Comparison of ENCODE assay signal across 25 cellular contexts in the genomic region with DNA sequence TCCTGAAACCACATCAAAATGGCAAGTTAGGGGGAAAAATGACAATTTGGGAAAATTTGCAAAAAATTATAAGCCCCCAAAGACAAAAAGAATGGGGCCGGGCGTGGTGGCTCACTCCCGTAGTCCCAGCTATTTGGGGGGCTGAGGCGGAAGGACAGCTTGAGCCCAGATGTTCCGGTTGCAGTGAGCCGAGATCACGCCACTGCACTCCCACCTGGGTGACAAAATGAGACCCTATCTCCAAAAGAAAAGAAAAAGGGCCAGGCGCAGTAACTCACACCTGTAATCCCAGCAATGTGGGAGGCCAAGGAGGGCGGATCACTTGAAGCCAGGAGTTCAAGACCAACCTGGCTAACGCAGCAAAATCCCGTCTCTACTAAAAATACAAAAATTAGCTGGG. TPM values are rescaled to one million over a fixed set of nuclear protein-coding genes. Genes with fewer than 3 reads are reported as not detected.
"Had no signal": no experiment of that assay in that cellular context is flagged by ENCODE, and none has a peak within 500 bp of the region (broad histone marks: within the 10 kb centered on the region; RNA-seq: fewer than 3 reads in every experiment).

No MANE protein-coding gene starts in this region.

- H3K9me3 ChIP-seq: ascending aorta, body of pancreas, MG63 had no signal

- H3K27me3 ChIP-seq: ascending aorta, body of pancreas, MG63 had no signal

- H3K9me3 Mint-ChIP-seq: activated naive CD4-positive, alpha-beta T cell treated with anti-CD3 and anti-CD28 coated beads, Interleukin-2, amount 10 ng/mL, durations not matched to agents 7 days and 5 days; activated T-cell treated with anti-CD3 and anti-CD28 coated beads, Interleukin-2, amount 50 U/mL, for 4 hours; activated T-helper 2 cell treated with anti-CD3 and anti-CD28 coated beads, Interferon-gamma antibody, Interleukin-2, Interleukin-4, amounts not matched to agents 10 μg/mL and 5 μg/mL and 100 μg/mL, durations not matched to agents 14 hours and 24 hours and 36 hours; central memory CD8-positive, alpha-beta T cell; T-cell had no signal

- H3K27ac Mint-ChIP-seq: activated CD4-positive, alpha-beta T cell treated with anti-CD3 and anti-CD28 coated beads for 36 hours; activated CD8-positive, alpha-beta T cell treated with anti-CD3 and anti-CD28 coated beads, Interleukin-2, amount 10 ng/mL, durations not matched to agents 7 days and 5 days had no signal

- H3K36me3 ChIP-seq: ascending aorta had no signal

- ATAC-seq: activated CD4-positive, alpha-beta T cell treated with anti-CD3 and anti-CD28 coated beads for 36 hours; activated CD8-positive, alpha-beta T cell treated with anti-CD3 and anti-CD28 coated beads, Interleukin-2, amount 10 ng/mL, durations not matched to agents 7 days and 5 days; activated T-cell treated with anti-CD3 and anti-CD28 coated beads, Interleukin-2, amount 50 U/mL, for 4 hours; body of pancreas; Panc1; Right ventricle myocardium inferior; T-cell had no signal

- DNase-seq: activated CD4-positive, alpha-beta T cell treated with anti-CD3 and anti-CD28 coated beads for 36 hours; activated CD8-positive, alpha-beta T cell treated with anti-CD3 and anti-CD28 coated beads, Interleukin-2, amount 10 ng/mL, durations not matched to agents 7 days and 5 days; activated gamma-delta T cell treated with Interleukin-2 at 50 U/mL for 16 hours; activated naive CD4-positive, alpha-beta T cell treated with anti-CD3 and anti-CD28 coated beads, Interleukin-2, amount 10 ng/mL, durations not matched to agents 7 days and 5 days; activated T-cell treated with anti-CD3 and anti-CD28 coated beads, Interleukin-2, amount 50 U/mL, for 4 hours; amniotic stem cell; body of pancreas; MV-4-11; NCI-H1092 treated with DMSO at 0.1 percent for 48 hours; NCI-H1436; NCI-H1694 treated with DMSO at 0.1 percent for 48 hours; NCI-H2081; NCI-H510A treated with DMSO at 0.1 percent for 48 hours; NCI-H69; NK-92 treated with Interleukin-12 subunit alpha and Interleukin-12 subunit beta, amount 100 ng/mL, for 24 hours; OCI-M1; RPMI8226; T-cell had no signal

- H3K4me3 ChIP-seq: ascending aorta, body of pancreas, MG63, SK-N-MC had no signal

- H3K27me3 Mint-ChIP-seq: activated CD4-positive, alpha-beta T cell treated with anti-CD3 and anti-CD28 coated beads for 36 hours; central memory CD8-positive, alpha-beta T cell; T-cell had no signal

- H3K4me3 Mint-ChIP-seq: activated CD4-positive, alpha-beta T cell treated with anti-CD3 and anti-CD28 coated beads for 36 hours; activated CD8-positive, alpha-beta T cell treated with anti-CD3 and anti-CD28 coated beads, Interleukin-2, amount 10 ng/mL, durations not matched to agents 7 days and 5 days; activated T-cell treated with anti-CD3 and anti-CD28 coated beads, Interleukin-2, amount 50 U/mL, for 4 hours had no signal

RNA-seq across cellular contexts. Expression of a gene that starts 27.7 kb away (rescaled TPM):
- total RNA-seq: ascending aorta, body of pancreas, Right ventricle myocardium inferior had no signal
